ENCODE assay signal across 8 cellular contexts in genomic region chr20:62303049-62303326, GRCh38. TPM values are rescaled to one million over a fixed set of nuclear protein-coding genes. Genes with fewer than 3 reads are reported as not detected.
A peak's percentile ranks its signal among the peaks of the same experiment; 100 is the strongest.
DNase-seq lines count a peak whose midpoint lies in the region; ATAC-seq and TF ChIP-seq lines count a peak whose summit lies in the region.

No MANE protein-coding gene starts in this region.

- intact Hi-C loops in esophagus muscularis mucosa (cut with DNase I), result loop anchor here (2.0 kb wide), 1 partner anchor 50 kb away; no protein-coding TSS in a partner anchor

- H3K27ac ChIP-seq in SJCRH30 (peak overlapping the region; percentile 26; the same call in 1 of the 2 replicates), esophagus muscularis mucosa (replicated peaks in 1 of 4) (peak overlapping the region; percentile 95 to 99 (median 98)), trophoblast cell (ENCODE audit: low read depth, low read length) (peak overlapping the region; percentile 15)

- no peak overlapping the region for H2BK12ac ChIP-seq in trophoblast cell (ENCODE audit: low read length)

- H3K4me2 ChIP-seq in trophoblast cell (ENCODE audit: low read length), result peak overlapping the region; percentile 68

- peak overlapping the region; percentile 90 for H3K18ac ChIP-seq in trophoblast cell (ENCODE audit: low read length)

- peak overlapping the region; percentile 85 for H4K8ac ChIP-seq in trophoblast cell (ENCODE audit: low read depth, low read length)

- H3K9ac ChIP-seq in ES-I3 (ENCODE audit: low read depth, low read length), result peak overlapping the region; percentile 86
- H3K9ac ChIP-seq in trophoblast cell (ENCODE audit: low read length), result peak overlapping the region; percentile 98

- H3K79me1 ChIP-seq in trophoblast cell (ENCODE audit: low read length), result peaks cover 11% of the 10 kb centered on the region

- ATAC-seq in HG02852 (IDR thresholded peaks at IDR 0.05; ENCODE audit: unreplicated experiment), result no peak

- DNase-seq in SJCRH30, result no peak
- no peak for DNase-seq in esophagus muscularis mucosa (ENCODE audit: extremely low spot score)
- no peak for DNase-seq in trophoblast cell
- DNase-seq in SIG-M5 (lab: John Stamatoyannopoulos, UW), result no peak
- no peak for DNase-seq in NCI-H526 treated with DMSO at 0.1 percent for 48 hours (lab: John Stamatoyannopoulos, UW)
- no peak for DNase-seq in T-helper 9 cell

- H2BK5ac ChIP-seq in trophoblast cell (ENCODE audit: low read depth, low read length, poor library complexity), result peak overlapping the region; percentile 36

- H3K14ac ChIP-seq in trophoblast cell (ENCODE audit: low read length), result peak overlapping the region; percentile 85

- peak overlapping the region; percentile 76 for H4K12ac ChIP-seq in trophoblast cell (ENCODE audit: low read depth, low read length)

- no peak for TF ChIP-seq EP300 in esophagus muscularis mucosa (IDR thresholded peaks at IDR 0.05)

- H3K4me3 ChIP-seq in SJCRH30 (peak overlapping the region; percentile 91), esophagus muscularis mucosa (peak overlapping the region; percentile 77 to 99 (median 86)), trophoblast cell (ENCODE audit: low read depth, low read length) (peak overlapping the region; percentile 97)

- H2AFZ ChIP-seq in trophoblast cell (ENCODE audit: insufficient read depth, low read length, poor library complexity), result no peak overlapping the region

- H2BK120ac ChIP-seq in trophoblast cell (ENCODE audit: insufficient read depth, low read length, poor library complexity), result peak overlapping the region; percentile 34

- H4K91ac ChIP-seq in trophoblast cell (ENCODE audit: low read depth, low read length), result peak overlapping the region; percentile 58

- H3K27me3 ChIP-seq in SJCRH30, result no peaks in the 10 kb centered on the region
- H3K27me3 ChIP-seq in esophagus muscularis mucosa, result no peaks in the 10 kb centered on the region
- H3K27me3 ChIP-seq in trophoblast cell (ENCODE audit: insufficient read depth, low read length), result no peaks in the 10 kb centered on the region

- no peak for TF ChIP-seq POLR2A in esophagus muscularis mucosa (IDR thresholded peaks at IDR 0.05; ENCODE audit: low read depth)

- H3K4ac ChIP-seq in trophoblast cell (ENCODE audit: low read depth, low read length), result peak overlapping the region; percentile 99

- H3K4me1 ChIP-seq in ES-I3 (ENCODE audit: insufficient read depth, low read length) (no peaks in the 10 kb centered on the region; the same call in 1 of the 2 replicates), SJCRH30 (peaks cover 7% of the 10 kb centered on the region), esophagus muscularis mucosa (peaks cover 27 to 54% (median 41%) of the 10 kb centered on the region in 4 donors), trophoblast cell (ENCODE audit: control insufficient read depth in 1 of 2, insufficient read depth in 2 of 2, low read length in 2 of 2) (peaks cover 6 to 9% of the 10 kb centered on the region in 2 experiments)

- no peak overlapping the region for H3K23ac ChIP-seq in trophoblast cell (ENCODE audit: low read length)

- no peak for TF ChIP-seq CTCF in esophagus muscularis mucosa (IDR thresholded peaks at IDR 0.05)

- H2AK5ac ChIP-seq in trophoblast cell (ENCODE audit: low read length), result peak overlapping the region; percentile 97

- peaks cover 27% of the 10 kb centered on the region for H3K79me2 ChIP-seq in trophoblast cell (ENCODE audit: control insufficient read depth, insufficient read depth, low read length, poor library complexity)

- WGBS in esophagus muscularis mucosa, result 5% methylated on average over 10 of the region's 39 CpGs
- WGBS in trophoblast cell (ENCODE audit: extremely low coverage, insufficient coverage, insufficient read length), result no CpG with 5 or more reads among the region's 39 CpGs

- H3K36me3 ChIP-seq in ES-I3 (ENCODE audit: insufficient read depth, low read length) (peaks cover 18% of the 10 kb centered on the region), SJCRH30 (peaks cover 46% of the 10 kb centered on the region), esophagus muscularis mucosa (peaks cover 20 to 50% (median 44%) of the 10 kb centered on the region in 4 donors), trophoblast cell (ENCODE audit: control insufficient read depth in 1 of 2, insufficient read depth in 2 of 2, low read length in 2 of 2) (peaks cover 44 to 50% of the 10 kb centered on the region in 2 experiments)

- H3K9me3 ChIP-seq in ES-I3 (ENCODE audit: control insufficient read depth, insufficient read depth, low read length), result no peaks in the 10 kb centered on the region
- H3K9me3 ChIP-seq in SJCRH30 (replicated peaks), result no peaks in the 10 kb centered on the region
- H3K9me3 ChIP-seq in esophagus muscularis mucosa, result no peaks in the 10 kb centered on the region
- H3K9me3 ChIP-seq in trophoblast cell (ENCODE audit: insufficient read depth, low read depth, low read length), result peaks cover 7% of the 10 kb centered on the region

RNA-seq across cellular contexts. Expression of gene ADRM1, which starts 0.2 kb away (rescaled TPM):
- 160 and 174 TPM in 2 replicates for total RNA-seq in SJCRH30 (2014; rRNA removed; shearing (Covaris generic))
- 100 to 1,000 TPM; 127 to 184 (median 173) TPM for total RNA-seq in esophagus muscularis mucosa
- 164 and 175 TPM in 2 replicates for polyA plus RNA-seq in trophoblast cell (2013)

Comparison
In these comparisons a context has a peak if more than half of its experiments do, and no peak if none do; other contexts are left out.
1. H3K27ac ChIP-seq: peak in every context shown above with its lines; median percentile 98 in esophagus muscularis mucosa; 26 in SJCRH30; 15 in trophoblast cell.